Comparison of ENCODE assay signal across 9 cellular contexts in the genomic region with DNA sequence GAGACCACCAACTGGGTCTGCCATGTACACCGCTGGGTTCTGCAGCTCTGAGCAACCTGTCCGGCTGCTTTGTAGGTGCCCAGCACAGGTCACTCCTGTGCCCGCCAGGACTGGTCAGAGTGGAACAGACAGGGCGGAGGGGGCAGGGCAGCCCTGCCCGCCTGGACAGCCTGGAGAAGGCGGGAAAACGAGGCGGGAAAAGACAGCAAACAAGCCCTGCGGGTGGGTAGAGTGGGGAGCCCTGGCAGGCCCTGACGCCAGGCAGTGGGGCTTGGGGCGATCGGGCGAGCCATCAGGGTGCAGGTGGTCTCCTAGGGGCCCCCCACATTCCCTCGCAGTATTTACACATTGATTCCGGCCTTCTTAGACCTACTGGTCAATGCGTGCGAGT. TPM values are rescaled to one million over a fixed set of nuclear protein-coding genes. Genes with fewer than 3 reads are reported as not detected.
DNase-seq lines count a peak whose midpoint lies in the region; ATAC-seq, FAIRE-seq and TF ChIP-seq lines count a peak whose summit lies in the region.
"Had no signal": no experiment of that assay in that cellular context is flagged by ENCODE, and none has a peak within 500 bp of the region (broad histone marks: within the 10 kb centered on the region; RNA-seq: fewer than 3 reads in every experiment).

No MANE protein-coding gene starts in this region.

- no peaks in the 10 kb centered on the region for H3K36me3 Mint-ChIP-seq in brain
- no peaks in the 10 kb centered on the region for H3K36me3 Mint-ChIP-seq in neural progenitor cell

- H3K4me3 ChIP-seq in GM12864 (ENCODE audit: low read depth, low read length) (peak overlapping the region; percentile 73), Karpas-422 (ENCODE audit: low read length) (peak overlapping the region; percentile 98; the same call in 1 of the 2 replicates), neural progenitor cell (peak overlapping the region; percentile 96), pancreas (no peak overlapping the region)

- H3K4me1 Mint-ChIP-seq in brain (peaks cover 34% of the 10 kb centered on the region), neural progenitor cell (peaks cover 31% of the 10 kb centered on the region)

- no peak for FAIRE-seq in pancreas (lab: Jason Lieb, UNC)
- FAIRE-seq: TTC549 had no signal

- no peak overlapping the region; the same call in 1 of the 2 replicates for H2AFZ ChIP-seq in Karpas-422 (ENCODE audit: low read length)
- H2AFZ ChIP-seq in neural progenitor cell (replicated peaks): no peak overlapping the region

- DNase-seq in GM12864 (ENCODE audit: low read depth) (no peak), Karpas-422 (no peak), neural progenitor cell (ENCODE audit: low spot score) (no peak), OCI-M2 (lab: John Stamatoyannopoulos, UW; ENCODE audit: unreplicated experiment) (no peak), pancreas (no peak), left lobe of liver (ENCODE audit: low spot score) (no peak)

- intact Hi-C loops in pancreas (cut with DNase I): no loop called here

- H3K79me2 ChIP-seq in Karpas-422 (ENCODE audit: low read length) (peaks cover 36% of the 10 kb centered on the region), neural progenitor cell (ENCODE audit: low read depth) (peaks cover 39% of the 10 kb centered on the region)

- H3K9ac ChIP-seq in Karpas-422 (ENCODE audit: low read length) (peak overlapping the region; percentile 93), neural progenitor cell (no peak overlapping the region)

- H3K9me2 ChIP-seq in Karpas-422 (replicated peaks; ENCODE audit: insufficient read depth, low read length): no peaks in the 10 kb centered on the region

- H3K27me3 Mint-ChIP-seq in brain: peaks cover 12% of the 10 kb centered on the region
- H3K27me3 Mint-ChIP-seq in neural progenitor cell (ENCODE audit: insufficient read depth, low read depth): peaks cover 8% of the 10 kb centered on the region

- 52 to 54% methylated on average over 17 of the region's 17 CpGs for WGBS in pancreas, 2 donors

- no peaks in the 10 kb centered on the region for H4K20me1 ChIP-seq in Karpas-422 (ENCODE audit: insufficient read depth, low read depth, low read length)
- H4K20me1 ChIP-seq in neural progenitor cell (ENCODE audit: low read depth): peaks cover 28% of the 10 kb centered on the region

- H3K9me3 ChIP-seq in Karpas-422 (ENCODE audit: low read length) (no peaks in the 10 kb centered on the region), neural progenitor cell (ENCODE audit: low read depth) (no peaks in the 10 kb centered on the region), pancreas (no peaks in the 10 kb centered on the region)

- TF ChIP-seq CTCF in GM12864 (IDR thresholded peaks at IDR 0.05; ENCODE audit: low read depth, low read length, missing control alignments): no peak
- TF ChIP-seq CTCF in brain (conservative IDR thresholded peaks at IDR 0.05): no peak
- TF ChIP-seq CTCF in neural progenitor cell (IDR thresholded peaks at IDR 0.05): no peak
- no peak for TF ChIP-seq CTCF in pancreas (IDR thresholded peaks at IDR 0.05)

- H3K9me3 Mint-ChIP-seq in brain (no peaks in the 10 kb centered on the region), neural progenitor cell (no peaks in the 10 kb centered on the region)

- H3K27ac Mint-ChIP-seq in brain (no peak overlapping the region), neural progenitor cell (no peak overlapping the region)

- H3K4me2 ChIP-seq in Karpas-422 (ENCODE audit: low read depth, low read length, poor library complexity, severe bottlenecking): peak overlapping the region; percentile 100
- peak overlapping the region; percentile 96 for H3K4me2 ChIP-seq in neural progenitor cell

- H3K36me3 ChIP-seq in Karpas-422 (ENCODE audit: insufficient read depth, low read length) (peaks cover 16% of the 10 kb centered on the region), neural progenitor cell (no peaks in the 10 kb centered on the region), pancreas (no peaks in the 10 kb centered on the region)

- ATAC-seq in pancreas (no peak), left lobe of liver (no peak)

- peaks cover 28% of the 10 kb centered on the region for H3K4me1 ChIP-seq in Karpas-422 (ENCODE audit: low read length)
- peaks cover 23% of the 10 kb centered on the region for H3K4me1 ChIP-seq in neural progenitor cell
- H3K4me1 ChIP-seq in pancreas: peaks cover 0 to 11% (median 9%) of the 10 kb centered on the region in 3 donors

- no peaks in the 10 kb centered on the region for H3K27me3 ChIP-seq in Karpas-422 (ENCODE audit: low read length)
- H3K27me3 ChIP-seq in neural progenitor cell: peaks cover 4% of the 10 kb centered on the region
- H3K27me3 ChIP-seq in pancreas: no peaks in the 10 kb centered on the region

- peak overlapping the region; percentile 60 to 87 (median 63) for H3K4me3 Mint-ChIP-seq in brain
- peak overlapping the region; percentile 75 for H3K4me3 Mint-ChIP-seq in neural progenitor cell

- peaks cover 32% of the 10 kb centered on the region for H3F3A ChIP-seq in neural progenitor cell (ENCODE audit: low read depth)

- H3K27ac ChIP-seq in Karpas-422 (ENCODE audit: low read length) (no peak overlapping the region), neural progenitor cell (no peak overlapping the region), pancreas (no peak overlapping the region)

RNA-seq across cellular contexts. Expression of a gene that starts 0.5 kb away (rescaled TPM):
- total RNA-seq in Karpas-422 (2014; rRNA removed; shearing (Covaris generic); ENCODE audit: low replicate concordance): 13.6 and 28.5 TPM in 2 replicates
- polyA plus RNA-seq in brain (ENCODE audit: insufficient read depth, low read depth, low replicate concordance) (25.6 TPM), pancreas (under 1 TPM; 0.45 to 0.84 TPM)
- total RNA-seq in neural progenitor cell (ENCODE audit: low replicate concordance) (34.1 and 74.7 TPM in 2 replicates), pancreas (1 to 10 TPM in 3 of 6 donors, under 1 TPM in 3; 0.28 to 1.7 (median 0.96) TPM), left lobe of liver (0.45 TPM)

RNA-seq across cellular contexts. Expression of a gene that starts 6.1 kb away (rescaled TPM):
- not detected in 2 replicates for total RNA-seq in Karpas-422 (2014; rRNA removed; shearing (Covaris generic); ENCODE audit: low replicate concordance)
- polyA plus RNA-seq in brain (ENCODE audit: insufficient read depth, low read depth, low replicate concordance) (not detected), pancreas (under 1 TPM in 1 of 2 donors, not detected in 1; 0.09 TPM)
- total RNA-seq in neural progenitor cell (ENCODE audit: low replicate concordance) (not detected in 2 replicates), pancreas (under 1 TPM in 3 of 6 donors, not detected in 3; 0.12 to 0.15 (median 0.14) TPM), left lobe of liver (not detected)
- total RNA-seq: glomerular endothelial cell had no signal

RNA-seq across cellular contexts. Expression of a gene that starts 41.3 kb away (rescaled TPM):
- total RNA-seq in Karpas-422 (2014; rRNA removed; shearing (Covaris generic); ENCODE audit: low replicate concordance): 28.7 and 68.1 TPM in 2 replicates
- polyA plus RNA-seq in brain (ENCODE audit: insufficient read depth, low read depth, low replicate concordance) (35.0 TPM), pancreas (10 to 100 TPM in 1 of 2 donors, 1 to 10 TPM in 1; 9.6 to 34.2 TPM)
- total RNA-seq in neural progenitor cell (ENCODE audit: low replicate concordance) (49.7 and 108 TPM in 2 replicates), pancreas (10 to 100 TPM in 5 of 6 donors, 1 to 10 TPM in 1; 9.3 to 27.5 (median 13.0) TPM), left lobe of liver (12.0 TPM)

Comparison
In these comparisons a context has a peak if more than half of its experiments do, and no peak if none do; other contexts are left out.
1. H3K4me3 ChIP-seq: peak in GM12864 (single experiment), Karpas-422 (single experiment) and neural progenitor cell (single experiment); none in pancreas (0 of 4).